In genomic region chr11:19389787-19390303, GRCh38 we compare ENCODE assay signal across 16 cellular contexts.
DNase-seq lines count a peak whose midpoint lies in the region; ATAC-seq and TF ChIP-seq lines count a peak whose summit lies in the region.
"Had no signal": no experiment of that assay in that cellular context is flagged by ENCODE, and none has a peak within 500 bp of the region (broad histone marks: within the 10 kb centered on the region; RNA-seq: fewer than 3 reads in every experiment).

No MANE protein-coding gene starts in this region.

- 55 to 58% methylated on average over 3 of the region's 3 CpGs for WGBS in lung, 2 donors
- WGBS in thyroid gland, 2 donors, result 62 to 69% methylated on average over 3 of the region's 3 CpGs

- TF ChIP-seq CTCF in fibroblast of mammary gland (conservative IDR thresholded peaks at IDR 0.05; ENCODE audit: control insufficient read depth, insufficient read depth, low read depth, low read length) (no peak), lung (IDR thresholded peaks at IDR 0.05; ENCODE audit: control extremely low read depth, extremely low read depth) (no peak), thyroid gland (IDR thresholded peaks at IDR 0.05) (no peak), GM10266 (IDR thresholded peaks at IDR 0.05; ENCODE audit: control insufficient read depth, insufficient read depth, low read depth, missing control alignments) (no peak)

- H3K36me3 ChIP-seq in lung (ENCODE audit: control insufficient read depth in 2 of 2, insufficient read depth in 2 of 2, low read length in 2 of 2), result no peaks in the 10 kb centered on the region
- H3K36me3 ChIP-seq in thyroid gland, result no peaks in the 10 kb centered on the region
- H3K36me3 ChIP-seq: suprapubic skin had no signal

- intact Hi-C loops in thyroid gland (cut with DNase I), result no loop called here

- no peak overlapping the region for H3K4me3 ChIP-seq in fibroblast of mammary gland (ENCODE audit: control insufficient read depth, low read depth, low read length)
- no peak overlapping the region for H3K4me3 ChIP-seq in lung
- no peak overlapping the region for H3K4me3 ChIP-seq in thyroid gland (replicated peaks in 1 of 3)
- H3K4me3 ChIP-seq: suprapubic skin had no signal

- H3K27me3 ChIP-seq in lung (ENCODE audit: control insufficient read depth, insufficient read depth) (no peaks in the 10 kb centered on the region), thyroid gland (no peaks in the 10 kb centered on the region)

- H3K27ac ChIP-seq in lung (ENCODE audit: low read depth in 1 of 2, low read length in 1 of 2), result peak overlapping the region in 1 of 2 donors; percentile 32
- peak overlapping the region; percentile 48 to 65 (median 54) for H3K27ac ChIP-seq in thyroid gland
- H3K27ac ChIP-seq: suprapubic skin had no signal

- DNase-seq in LHCN-M2 (ENCODE audit: low read depth) (peak; percentile 54), fibroblast of mammary gland (ENCODE audit: low read depth) (peak; percentile 83), lung (ENCODE audit: low spot score) (peak; percentile 37), thyroid gland (peak; percentile 67 to 68), cortex of kidney (lab: John Stamatoyannopoulos, UW) (no peak), HPDE6-E6E7 (ENCODE audit: extremely low spot score) (no peak), GM10266 (ENCODE audit: extremely low spot score) (no peak)
- no peak for DNase-seq in activated T-cell treated with anti-CD3 and anti-CD28 coated beads, Interleukin-2, amount 50 U/mL, for 48 hours
- DNase-seq: activated naive CD4-positive, alpha-beta T cell treated with anti-CD3 and anti-CD28 coated beads, Interleukin-2, amount 50 U/mL, for 16 hours; C1 segment of cervical spinal cord; central memory CD4-positive, alpha-beta T cell; DND-41; NCI-H748 treated with DMSO at 0.1 percent for 48 hours; SW 1271 had no signal

- H3K9me3 ChIP-seq in lung (ENCODE audit: control insufficient read depth in 2 of 2, insufficient read depth in 1 of 2, low read length in 1 of 2) (peaks cover 0 to 3% of the 10 kb centered on the region in 2 donors), thyroid gland (no peaks in the 10 kb centered on the region)
- H3K9me3 ChIP-seq: suprapubic skin had no signal

- peak in 1 of 2 donors; percentile 5 for TF ChIP-seq POLR2A in thyroid gland (IDR thresholded peaks at IDR 0.05)

- H3K4me1 ChIP-seq in lung (ENCODE audit: control insufficient read depth in 2 of 2, insufficient read depth in 2 of 2, low read length in 2 of 2) (no peaks in the 10 kb centered on the region), thyroid gland (peaks cover 19 to 27% of the 10 kb centered on the region in 2 donors)
- H3K4me1 ChIP-seq: suprapubic skin had no signal

- ATAC-seq in lung (ENCODE audit: insufficient read depth, low FRiP score), result peak; percentile 59
- ATAC-seq: WTC11 had no signal

Comparison
In these comparisons a context has a peak if more than half of its experiments do, and no peak if none do; other contexts are left out.
1. DNase-seq: peak in LHCN-M2 (single experiment), fibroblast of mammary gland (single experiment), lung (single experiment) and thyroid gland (2 of 2); none in cortex of kidney (single experiment), HPDE6-E6E7 (single experiment), activated T-cell treated with anti-CD3 and anti-CD28 coated beads, Interleukin-2, amount 50 U/mL, for 48 hours (0 of 2) and GM10266 (single experiment).